1 cellular context compared by ENCODE assay signal in the genomic region with DNA sequence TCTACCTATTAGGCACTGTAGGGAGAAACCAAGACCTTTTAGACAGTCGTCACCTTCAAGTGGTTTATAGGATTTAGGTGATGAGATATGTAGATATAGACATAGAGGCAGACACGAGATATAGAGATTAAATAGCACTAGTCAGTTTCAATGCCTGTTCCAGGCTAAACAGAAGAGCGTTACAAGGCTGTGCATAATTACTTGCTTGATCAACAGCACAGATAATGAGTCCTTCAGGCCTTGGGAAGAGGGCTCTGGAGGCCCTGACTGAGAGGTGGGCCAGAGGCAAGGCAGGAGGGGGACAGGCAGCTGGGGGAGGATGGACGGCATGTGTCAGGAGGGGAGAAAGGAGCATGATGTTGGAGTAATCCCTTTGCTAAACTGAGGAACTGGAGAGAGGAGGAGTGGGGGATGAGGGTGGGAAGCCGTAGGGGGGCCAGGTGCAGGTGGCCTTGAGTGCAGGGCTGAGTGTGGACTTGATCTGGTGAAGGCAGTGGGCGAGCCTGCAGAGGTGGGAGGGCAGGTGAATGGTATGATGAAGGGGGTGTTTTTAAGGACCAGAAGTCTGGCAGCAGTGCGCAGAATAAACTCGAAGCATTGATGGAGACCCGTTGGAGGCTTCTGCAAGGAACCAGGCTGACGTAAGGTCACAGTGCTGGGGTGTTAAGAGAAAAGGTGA.
TF ChIP-seq lines count a peak whose summit lies in the region.

No MANE protein-coding gene starts in this region.

TF ChIP-seq in liver, 16 proteins besides CTCF, POLR2A, EP300 and RAD21 (continued from another document):
- TF ChIP-seq, protein P1, sequence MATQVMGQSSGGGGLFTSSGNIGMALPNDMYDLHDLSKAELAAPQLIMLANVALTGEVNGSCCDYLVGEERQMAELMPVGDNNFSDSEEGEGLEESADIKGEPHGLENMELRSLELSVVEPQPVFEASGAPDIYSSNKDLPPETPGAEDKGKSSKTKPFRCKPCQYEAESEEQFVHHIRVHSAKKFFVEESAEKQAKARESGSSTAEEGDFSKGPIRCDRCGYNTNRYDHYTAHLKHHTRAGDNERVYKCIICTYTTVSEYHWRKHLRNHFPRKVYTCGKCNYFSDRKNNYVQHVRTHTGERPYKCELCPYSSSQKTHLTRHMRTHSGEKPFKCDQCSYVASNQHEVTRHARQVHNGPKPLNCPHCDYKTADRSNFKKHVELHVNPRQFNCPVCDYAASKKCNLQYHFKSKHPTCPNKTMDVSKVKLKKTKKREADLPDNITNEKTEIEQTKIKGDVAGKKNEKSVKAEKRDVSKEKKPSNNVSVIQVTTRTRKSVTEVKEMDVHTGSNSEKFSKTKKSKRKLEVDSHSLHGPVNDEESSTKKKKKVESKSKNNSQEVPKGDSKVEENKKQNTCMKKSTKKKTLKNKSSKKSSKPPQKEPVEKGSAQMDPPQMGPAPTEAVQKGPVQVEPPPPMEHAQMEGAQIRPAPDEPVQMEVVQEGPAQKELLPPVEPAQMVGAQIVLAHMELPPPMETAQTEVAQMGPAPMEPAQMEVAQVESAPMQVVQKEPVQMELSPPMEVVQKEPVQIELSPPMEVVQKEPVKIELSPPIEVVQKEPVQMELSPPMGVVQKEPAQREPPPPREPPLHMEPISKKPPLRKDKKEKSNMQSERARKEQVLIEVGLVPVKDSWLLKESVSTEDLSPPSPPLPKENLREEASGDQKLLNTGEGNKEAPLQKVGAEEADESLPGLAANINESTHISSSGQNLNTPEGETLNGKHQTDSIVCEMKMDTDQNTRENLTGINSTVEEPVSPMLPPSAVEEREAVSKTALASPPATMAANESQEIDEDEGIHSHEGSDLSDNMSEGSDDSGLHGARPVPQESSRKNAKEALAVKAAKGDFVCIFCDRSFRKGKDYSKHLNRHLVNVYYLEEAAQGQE (IDR thresholded peaks at IDR 0.05), result no peak
